ENCODE assay signal across 2 cellular contexts in genomic region chr17:9663511-9663910, GRCh38. TPM values are rescaled to one million over a fixed set of nuclear protein-coding genes. Genes with fewer than 3 reads are reported as not detected.
"Had no signal": no experiment of that assay in that cellular context is flagged by ENCODE, and none has a peak within 500 bp of the region (broad histone marks: within the 10 kb centered on the region; RNA-seq: fewer than 3 reads in every experiment).

No MANE protein-coding gene starts in this region.

RNA-seq across cellular contexts. Expression of gene USP43, which starts 18.2 kb away (rescaled TPM):
- total RNA-seq: IMR-90 had no signal
- polyA plus RNA-seq: IgD-negative memory B cell, IMR-90 had no signal
